ENCODE assay signal across 29 cellular contexts in genomic region chr17:70310251-70310672, GRCh38.
DNase-seq lines count a peak whose midpoint lies in the region; ATAC-seq lines count a peak whose summit lies in the region.
"Had no signal": no experiment of that assay in that cellular context is flagged by ENCODE, and none has a peak within 500 bp of the region (broad histone marks: within the 10 kb centered on the region; RNA-seq: fewer than 3 reads in every experiment).

No MANE protein-coding gene starts in this region.

- H3K79me2 ChIP-seq in Karpas-422 (ENCODE audit: low read length) = no peaks in the 10 kb centered on the region

- intact Hi-C loops in left cardiac atrium (cut with DNase I) = loop anchor here in 1 of 2 donors (5.0 kb wide), 1 partner anchor 138 kb away; no protein-coding TSS in a partner anchor

- H2AFZ ChIP-seq in Karpas-422 (ENCODE audit: low read length) = no peak overlapping the region

- H3K27me3 ChIP-seq in Karpas-422 (ENCODE audit: low read length) = no peaks in the 10 kb centered on the region
- H3K27me3 ChIP-seq: adrenal gland, cardiac muscle cell, esophagus squamous epithelium, neutrophil, Peyer's patch had no signal

- no peak overlapping the region for H3K9ac ChIP-seq in Karpas-422 (ENCODE audit: low read length)

- no peaks in the 10 kb centered on the region for H3K9me3 ChIP-seq in Karpas-422 (ENCODE audit: low read length)
- H3K9me3 ChIP-seq: adrenal gland, esophagus squamous epithelium, neutrophil, Peyer's patch had no signal

- H3K4me3 ChIP-seq in skeletal muscle cell (ENCODE audit: low read depth, low read length) (no peak overlapping the region), Karpas-422 (ENCODE audit: low read length) (no peak overlapping the region)
- H3K4me3 ChIP-seq: adrenal gland, cardiac muscle cell, esophagus squamous epithelium, lung, Peyer's patch, SJSA1 had no signal

- no peak overlapping the region for H3K4me2 ChIP-seq in Karpas-422 (ENCODE audit: low read depth, low read length, poor library complexity, severe bottlenecking)

- H3K9me2 ChIP-seq in Karpas-422 (replicated peaks; ENCODE audit: insufficient read depth, low read length) = no peaks in the 10 kb centered on the region

- ATAC-seq in left cardiac atrium = peak; percentile 82 to 92
- ATAC-seq: activated CD8-positive, alpha-beta T cell treated with anti-CD3 and anti-CD28 coated beads, Interleukin-2, amount 10 ng/mL, durations not matched to agents 7 days and 5 days had no signal

- H3K27ac ChIP-seq in Karpas-422 (ENCODE audit: low read length) = no peak overlapping the region
- H3K27ac ChIP-seq: adrenal gland, cardiac muscle cell, esophagus squamous epithelium, neutrophil, Peyer's patch, SJSA1 had no signal

- DNase-seq in NCI-H1436 (lab: John Stamatoyannopoulos, UW) (peak; percentile 7), NCI-H1436 treated with DMSO at 0.1 percent for 48 hours (lab: John Stamatoyannopoulos, UW) (no peak), SW480 (ENCODE audit: low spot score) (peak; percentile 41), left cardiac atrium (no peak), skeletal muscle cell (ENCODE audit: low read depth) (peak; percentile 31), NOMO-1 treated with dmso at 0.1 percent for 144 hours (lab: John Stamatoyannopoulos, UW; ENCODE audit: unreplicated experiment) (no peak), Karpas-422 (no peak), HCEC 1CT (no peak)
- DNase-seq: 8988T; activated CD4-positive, CD25-positive, alpha-beta regulatory T cell treated with anti-CD3 and anti-CD28 coated beads, Interleukin-2, amount 50 U/mL, for 72 hours; activated CD8-positive, alpha-beta T cell treated with anti-CD3 and anti-CD28 coated beads, Interleukin-2, amount 10 ng/mL, durations not matched to agents 7 days and 5 days; activated gamma-delta T cell treated with Interleukin-2 at 50 U/mL for 16 hours; activated T-cell treated with anti-CD3 and anti-CD28 coated beads for 4 hours; adrenal gland; CD4-positive, alpha-beta T cell; DMS 273 treated with DMSO at 0.1 percent for 48 hours; esophagus squamous epithelium; KG1; NCI-H1092 treated with DMSO at 0.1 percent for 48 hours; NCI-H2081; NCI-H510A treated with DMSO at 0.1 percent for 48 hours; Peyer's patch; stimulated activated CD4-positive, alpha-beta T cell treated with anti-CD3 and anti-CD28 coated beads, Interleukin-4, amount 100 ng/mL, for 4 hours; stimulated activated naive CD4-positive, alpha-beta T cell; T-helper 1 cell had no signal

- H4K20me1 ChIP-seq in Karpas-422 (ENCODE audit: insufficient read depth, low read depth, low read length) = no peaks in the 10 kb centered on the region

- H3K36me3 ChIP-seq in Karpas-422 (ENCODE audit: insufficient read depth, low read length) = no peaks in the 10 kb centered on the region
- H3K36me3 ChIP-seq: adrenal gland, cardiac muscle cell, esophagus squamous epithelium, neutrophil, Peyer's patch, SJSA1 had no signal

- H3K4me1 ChIP-seq in Karpas-422 (ENCODE audit: low read length) = peaks cover 7% of the 10 kb centered on the region
- H3K4me1 ChIP-seq: adrenal gland, esophagus squamous epithelium, Peyer's patch, SJSA1 had no signal

Comparison
In these comparisons a context has a peak if more than half of its experiments do, and no peak if none do; other contexts are left out.
1. DNase-seq: peak in NCI-H1436 (single experiment), SW480 (single experiment) and skeletal muscle cell (single experiment); none in NCI-H1436 treated with DMSO at 0.1 percent for 48 hours (single experiment), left cardiac atrium (single experiment), NOMO-1 treated with dmso at 0.1 percent for 144 hours (single experiment), Karpas-422 (single experiment) and HCEC 1CT (single experiment).